ENCODE assay signal across 1 cellular context in the genomic region with DNA sequence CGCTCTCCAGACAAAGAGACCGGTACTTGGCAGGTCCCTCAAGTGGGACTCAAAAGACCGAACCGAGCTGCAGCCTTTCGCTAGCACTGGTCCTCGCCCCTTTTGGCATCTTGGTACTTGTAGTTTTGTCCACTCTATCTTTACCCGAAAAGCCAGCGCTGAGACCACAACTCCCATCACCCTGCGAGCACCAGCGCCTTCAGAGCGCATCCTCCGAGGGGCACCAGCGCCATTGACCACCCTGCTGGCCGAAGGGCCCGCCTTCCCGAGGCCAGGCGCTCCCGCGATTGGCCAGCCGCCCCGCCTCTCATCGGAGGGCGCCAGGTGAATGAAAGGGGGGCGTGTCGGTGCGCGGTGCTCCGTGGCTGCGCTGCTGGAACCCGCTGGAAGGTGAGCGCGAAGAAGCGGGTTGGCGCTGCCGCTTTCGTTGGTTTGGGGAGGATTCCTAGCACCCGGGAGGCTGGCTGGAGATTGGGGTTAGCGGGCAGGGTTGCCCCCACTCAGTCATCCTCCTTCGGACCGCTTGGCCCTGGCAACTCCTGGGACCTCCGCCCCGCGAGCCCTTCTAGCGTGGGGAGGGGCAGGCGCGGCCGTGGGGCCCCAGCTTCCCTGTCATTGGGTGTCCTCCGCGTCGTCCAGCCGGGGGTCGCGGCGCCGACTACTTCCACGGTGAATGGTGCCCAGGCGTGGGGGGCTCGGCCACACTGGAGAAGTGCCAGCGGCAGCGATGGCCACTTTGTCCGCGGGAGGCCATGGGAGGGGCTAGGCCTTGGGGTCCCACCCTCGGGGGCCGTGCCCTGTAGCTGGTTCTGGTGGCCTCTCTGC.
TF ChIP-seq lines count a peak whose summit lies in the region.

TSS of gene ZBTB8B (plus strand) at position 357 of the 825 bp plus-strand sequence. CDS start 5,553 bp downstream, outside the sequence.

TF ChIP-seq in WTC11, 78 proteins besides CTCF, POLR2A, EP300 and RAD21 (continued from another document and continues in another):
- TF ChIP-seq CDX4 (CRISPR knock-in tag; IDR thresholded peaks at IDR 0.05; ENCODE audit: borderline replicate concordance) (no peak), ZNF425 (CRISPR knock-in tag; conservative IDR thresholded peaks at IDR 0.05) (no peak), ESRRA (CRISPR knock-in tag; IDR thresholded peaks at IDR 0.05; ENCODE audit: borderline replicate concordance) (no peak), ETV6 (CRISPR knock-in tag; IDR thresholded peaks at IDR 0.05) (no peak), NR2C2 (CRISPR knock-in tag; IDR thresholded peaks at IDR 0.05) (no peak), EMX1 (CRISPR knock-in tag; IDR thresholded peaks at IDR 0.05) (no peak), ZNF671 (CRISPR knock-in tag; IDR thresholded peaks at IDR 0.05) (no peak), SP1 (CRISPR knock-in tag; conservative IDR thresholded peaks at IDR 0.05) (peak; percentile 93), ZNF138 (CRISPR knock-in tag; conservative IDR thresholded peaks at IDR 0.05) (no peak; the same call in 1 of the 2 replicates), NR1H2 (CRISPR knock-in tag; IDR thresholded peaks at IDR 0.05) (no peak), FOXJ3 (CRISPR knock-in tag; IDR thresholded peaks at IDR 0.05; ENCODE audit: borderline replicate concordance) (no peak), FOXK1 (CRISPR knock-in tag; IDR thresholded peaks at IDR 0.05) (0 out of 2 replicates have a peak, but pooled peaks have one; percentile 32), OVOL2 (CRISPR knock-in tag; IDR thresholded peaks at IDR 0.05; ENCODE audit: borderline replicate concordance) (no peak), TP53 (CRISPR knock-in tag; IDR thresholded peaks at IDR 0.05) (peak; percentile 29; the same call in 1 of the 2 replicates), ZMAT4 (CRISPR knock-in tag; IDR thresholded peaks at IDR 0.05) (no peak), GTF2I (CRISPR knock-in tag; conservative IDR thresholded peaks at IDR 0.05) (no peak), ZNF121 (CRISPR knock-in tag; IDR thresholded peaks at IDR 0.05) (no peak), FOXP4 (CRISPR knock-in tag; IDR thresholded peaks at IDR 0.05) (no peak), TEAD1 (CRISPR knock-in tag; IDR thresholded peaks at IDR 0.05) (peak; percentile 40; the same call in 1 of the 2 replicates), CBFB (CRISPR knock-in tag; IDR thresholded peaks at IDR 0.05; ENCODE audit: low read depth) (no peak; the same call in 1 of the 2 replicates), E2F4 (CRISPR knock-in tag; IDR thresholded peaks at IDR 0.05; ENCODE audit: borderline replicate concordance, low read depth) (no peak), ZNF263 (CRISPR knock-in tag; IDR thresholded peaks at IDR 0.05; ENCODE audit: low read depth) (no peak), ZNF219 (CRISPR knock-in tag; IDR thresholded peaks at IDR 0.05; ENCODE audit: borderline replicate concordance) (0 out of 2 replicates have a peak, but pooled peaks have one; percentile 46), ZNF317 (CRISPR knock-in tag; IDR thresholded peaks at IDR 0.05; ENCODE audit: borderline replicate concordance, low read depth) (no peak), IRF2 (CRISPR knock-in tag; IDR thresholded peaks at IDR 0.05; ENCODE audit: borderline replicate concordance, low read depth) (no peak), ATF3 (CRISPR knock-in tag; conservative IDR thresholded peaks at IDR 0.05) (no peak), PRRX2 (CRISPR knock-in tag; IDR thresholded peaks at IDR 0.05) (no peak)
- TF ChIP-seq, protein P1, sequence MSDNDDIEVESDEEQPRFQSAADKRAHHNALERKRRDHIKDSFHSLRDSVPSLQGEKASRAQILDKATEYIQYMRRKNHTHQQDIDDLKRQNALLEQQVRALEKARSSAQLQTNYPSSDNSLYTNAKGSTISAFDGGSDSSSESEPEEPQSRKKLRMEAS (CRISPR knock-in tag; IDR thresholded peaks at IDR 0.05) = peak; percentile 62
- TF ChIP-seq, protein P2, sequence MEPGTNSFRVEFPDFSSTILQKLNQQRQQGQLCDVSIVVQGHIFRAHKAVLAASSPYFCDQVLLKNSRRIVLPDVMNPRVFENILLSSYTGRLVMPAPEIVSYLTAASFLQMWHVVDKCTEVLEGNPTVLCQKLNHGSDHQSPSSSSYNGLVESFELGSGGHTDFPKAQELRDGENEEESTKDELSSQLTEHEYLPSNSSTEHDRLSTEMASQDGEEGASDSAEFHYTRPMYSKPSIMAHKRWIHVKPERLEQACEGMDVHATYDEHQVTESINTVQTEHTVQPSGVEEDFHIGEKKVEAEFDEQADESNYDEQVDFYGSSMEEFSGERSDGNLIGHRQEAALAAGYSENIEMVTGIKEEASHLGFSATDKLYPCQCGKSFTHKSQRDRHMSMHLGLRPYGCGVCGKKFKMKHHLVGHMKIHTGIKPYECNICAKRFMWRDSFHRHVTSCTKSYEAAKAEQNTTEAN (CRISPR knock-in tag; IDR thresholded peaks at IDR 0.05) = no peak
- TF ChIP-seq, protein P3, sequence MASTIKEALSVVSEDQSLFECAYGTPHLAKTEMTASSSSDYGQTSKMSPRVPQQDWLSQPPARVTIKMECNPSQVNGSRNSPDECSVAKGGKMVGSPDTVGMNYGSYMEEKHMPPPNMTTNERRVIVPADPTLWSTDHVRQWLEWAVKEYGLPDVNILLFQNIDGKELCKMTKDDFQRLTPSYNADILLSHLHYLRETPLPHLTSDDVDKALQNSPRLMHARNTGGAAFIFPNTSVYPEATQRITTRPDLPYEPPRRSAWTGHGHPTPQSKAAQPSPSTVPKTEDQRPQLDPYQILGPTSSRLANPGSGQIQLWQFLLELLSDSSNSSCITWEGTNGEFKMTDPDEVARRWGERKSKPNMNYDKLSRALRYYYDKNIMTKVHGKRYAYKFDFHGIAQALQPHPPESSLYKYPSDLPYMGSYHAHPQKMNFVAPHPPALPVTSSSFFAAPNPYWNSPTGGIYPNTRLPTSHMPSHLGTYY (CRISPR knock-in tag; IDR thresholded peaks at IDR 0.05) = no peak
- TF ChIP-seq, protein P4, sequence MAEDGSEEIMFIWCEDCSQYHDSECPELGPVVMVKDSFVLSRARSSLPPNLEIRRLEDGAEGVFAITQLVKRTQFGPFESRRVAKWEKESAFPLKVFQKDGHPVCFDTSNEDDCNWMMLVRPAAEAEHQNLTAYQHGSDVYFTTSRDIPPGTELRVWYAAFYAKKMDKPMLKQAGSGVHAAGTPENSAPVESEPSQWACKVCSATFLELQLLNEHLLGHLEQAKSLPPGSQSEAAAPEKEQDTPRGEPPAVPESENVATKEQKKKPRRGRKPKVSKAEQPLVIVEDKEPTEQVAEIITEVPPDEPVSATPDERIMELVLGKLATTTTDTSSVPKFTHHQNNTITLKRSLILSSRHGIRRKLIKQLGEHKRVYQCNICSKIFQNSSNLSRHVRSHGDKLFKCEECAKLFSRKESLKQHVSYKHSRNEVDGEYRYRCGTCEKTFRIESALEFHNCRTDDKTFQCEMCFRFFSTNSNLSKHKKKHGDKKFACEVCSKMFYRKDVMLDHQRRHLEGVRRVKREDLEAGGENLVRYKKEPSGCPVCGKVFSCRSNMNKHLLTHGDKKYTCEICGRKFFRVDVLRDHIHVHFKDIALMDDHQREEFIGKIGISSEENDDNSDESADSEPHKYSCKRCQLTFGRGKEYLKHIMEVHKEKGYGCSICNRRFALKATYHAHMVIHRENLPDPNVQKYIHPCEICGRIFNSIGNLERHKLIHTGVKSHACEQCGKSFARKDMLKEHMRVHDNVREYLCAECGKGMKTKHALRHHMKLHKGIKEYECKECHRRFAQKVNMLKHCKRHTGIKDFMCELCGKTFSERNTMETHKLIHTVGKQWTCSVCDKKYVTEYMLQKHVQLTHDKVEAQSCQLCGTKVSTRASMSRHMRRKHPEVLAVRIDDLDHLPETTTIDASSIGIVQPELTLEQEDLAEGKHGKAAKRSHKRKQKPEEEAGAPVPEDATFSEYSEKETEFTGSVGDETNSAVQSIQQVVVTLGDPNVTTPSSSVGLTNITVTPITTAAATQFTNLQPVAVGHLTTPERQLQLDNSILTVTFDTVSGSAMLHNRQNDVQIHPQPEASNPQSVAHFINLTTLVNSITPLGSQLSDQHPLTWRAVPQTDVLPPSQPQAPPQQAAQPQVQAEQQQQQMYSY (CRISPR knock-in tag; IDR thresholded peaks at IDR 0.05) = peak; percentile 36; the same call in 1 of the 2 replicates
- TF ChIP-seq, protein P5, sequence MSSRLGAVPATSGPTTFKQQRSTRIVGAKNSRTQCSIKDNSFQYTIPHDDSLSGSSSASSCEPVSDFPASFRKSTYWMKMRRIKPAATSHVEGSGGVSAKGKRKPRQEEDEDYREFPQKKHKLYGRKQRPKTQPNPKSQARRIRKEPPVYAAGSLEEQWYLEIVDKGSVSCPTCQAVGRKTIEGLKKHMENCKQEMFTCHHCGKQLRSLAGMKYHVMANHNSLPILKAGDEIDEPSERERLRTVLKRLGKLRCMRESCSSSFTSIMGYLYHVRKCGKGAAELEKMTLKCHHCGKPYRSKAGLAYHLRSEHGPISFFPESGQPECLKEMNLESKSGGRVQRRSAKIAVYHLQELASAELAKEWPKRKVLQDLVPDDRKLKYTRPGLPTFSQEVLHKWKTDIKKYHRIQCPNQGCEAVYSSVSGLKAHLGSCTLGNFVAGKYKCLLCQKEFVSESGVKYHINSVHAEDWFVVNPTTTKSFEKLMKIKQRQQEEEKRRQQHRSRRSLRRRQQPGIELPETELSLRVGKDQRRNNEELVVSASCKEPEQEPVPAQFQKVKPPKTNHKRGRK (CRISPR knock-in tag; IDR thresholded peaks at IDR 0.05; ENCODE audit: borderline replicate concordance) = no peak
- TF ChIP-seq, protein P6, sequence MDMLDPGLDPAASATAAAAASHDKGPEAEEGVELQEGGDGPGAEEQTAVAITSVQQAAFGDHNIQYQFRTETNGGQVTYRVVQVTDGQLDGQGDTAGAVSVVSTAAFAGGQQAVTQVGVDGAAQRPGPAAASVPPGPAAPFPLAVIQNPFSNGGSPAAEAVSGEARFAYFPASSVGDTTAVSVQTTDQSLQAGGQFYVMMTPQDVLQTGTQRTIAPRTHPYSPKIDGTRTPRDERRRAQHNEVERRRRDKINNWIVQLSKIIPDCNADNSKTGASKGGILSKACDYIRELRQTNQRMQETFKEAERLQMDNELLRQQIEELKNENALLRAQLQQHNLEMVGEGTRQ (CRISPR knock-in tag; IDR thresholded peaks at IDR 0.05) = no peak
- TF ChIP-seq, protein P7, sequence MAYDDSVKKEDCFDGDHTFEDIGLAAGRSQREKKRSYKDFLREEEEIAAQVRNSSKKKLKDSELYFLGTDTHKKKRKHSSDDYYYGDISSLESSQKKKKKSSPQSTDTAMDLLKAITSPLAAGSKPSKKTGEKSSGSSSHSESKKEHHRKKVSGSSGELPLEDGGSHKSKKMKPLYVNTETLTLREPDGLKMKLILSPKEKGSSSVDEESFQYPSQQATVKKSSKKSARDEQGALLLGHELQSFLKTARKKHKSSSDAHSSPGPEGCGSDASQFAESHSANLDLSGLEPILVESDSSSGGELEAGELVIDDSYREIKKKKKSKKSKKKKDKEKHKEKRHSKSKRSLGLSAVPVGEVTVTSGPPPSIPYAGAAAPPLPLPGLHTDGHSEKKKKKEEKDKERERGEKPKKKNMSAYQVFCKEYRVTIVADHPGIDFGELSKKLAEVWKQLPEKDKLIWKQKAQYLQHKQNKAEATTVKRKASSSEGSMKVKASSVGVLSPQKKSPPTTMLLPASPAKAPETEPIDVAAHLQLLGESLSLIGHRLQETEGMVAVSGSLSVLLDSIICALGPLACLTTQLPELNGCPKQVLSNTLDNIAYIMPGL (CRISPR knock-in tag; IDR thresholded peaks at IDR 0.05) = 0 out of 2 replicates have a peak, but pooled peaks have one; percentile 34
